ENCODE assay signal across 11 cellular contexts in the genomic region with DNA sequence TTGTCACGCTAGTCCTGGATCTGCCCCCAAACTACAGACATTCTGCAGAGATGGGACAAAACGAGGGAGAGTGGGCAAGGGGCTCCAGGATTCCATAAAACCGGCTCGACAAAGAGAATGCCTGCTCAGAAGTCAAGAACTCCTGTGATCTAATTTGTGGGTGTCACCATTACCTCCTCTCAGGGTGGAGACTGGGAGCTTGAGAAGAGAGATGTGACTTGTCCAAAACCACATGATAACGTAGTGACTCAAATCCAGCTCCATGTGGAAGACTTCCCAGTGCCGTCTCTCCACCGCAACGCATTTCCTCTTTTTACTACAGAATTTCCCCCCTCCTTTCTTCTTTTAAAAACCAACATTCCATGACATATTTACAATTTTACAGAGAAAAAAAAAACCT. TPM values are rescaled to one million over a fixed set of nuclear protein-coding genes. Genes with fewer than 3 reads are reported as not detected.
DNase-seq lines count a peak whose midpoint lies in the region; ATAC-seq and TF ChIP-seq lines count a peak whose summit lies in the region.
"Had no signal": no experiment of that assay in that cellular context is flagged by ENCODE, and none has a peak within 500 bp of the region (broad histone marks: within the 10 kb centered on the region; RNA-seq: fewer than 3 reads in every experiment).

No MANE protein-coding gene starts in this region.

- no peaks in the 10 kb centered on the region for H3K27me3 ChIP-seq in CD4-positive, alpha-beta memory T cell (ENCODE audit: insufficient read depth, low read length)
- H3K27me3 ChIP-seq in MG63 (no peaks in the 10 kb centered on the region), breast epithelium (no peaks in the 10 kb centered on the region)

- no peak for TF ChIP-seq POLR2A in breast epithelium (IDR thresholded peaks at IDR 0.05)

- peaks cover 0 to 1% (median 0%) of the 10 kb centered on the region in 8 donors for H3K9me3 Mint-ChIP-seq in CD4-positive, alpha-beta memory T cell
- H3K9me3 Mint-ChIP-seq in mesothelial cell of epicardium: no peaks in the 10 kb centered on the region

- CTCF ChIA-PET in CD4-positive, alpha-beta memory T cell (lab: Charles Lee; ENCODE audit: partially characterized antibody): interaction anchor here (2.4 kb wide), 1 partner anchor 17 kb away, joined by 9 read pairs; no protein-coding TSS in a partner anchor

- peak overlapping the region; percentile 8 for H3K27ac ChIP-seq in CD4-positive, alpha-beta memory T cell (ENCODE audit: low read depth, low read length)
- peak overlapping the region; percentile 5 to 6 for H3K27ac ChIP-seq in breast epithelium

- H3K27ac Mint-ChIP-seq in CD4-positive, alpha-beta memory T cell: peak overlapping the region; percentile 28 to 91 (median 75)
- H3K27ac Mint-ChIP-seq in mesothelial cell of epicardium: peak overlapping the region; percentile 20

- no peak for TF ChIP-seq CTCF in breast epithelium (IDR thresholded peaks at IDR 0.05)
- no peak for TF ChIP-seq CTCF in mesothelial cell of epicardium (IDR thresholded peaks at IDR 0.05; ENCODE audit: unreplicated experiment)

- H3K9me3 ChIP-seq in CD4-positive, alpha-beta memory T cell (ENCODE audit: control insufficient read depth in 1 of 2, low read length in 2 of 2): no peaks in the 10 kb centered on the region
- H3K9me3 ChIP-seq in MG63 (no peaks in the 10 kb centered on the region), breast epithelium (no peaks in the 10 kb centered on the region)
- H3K9me3 ChIP-seq: HAP-1 had no signal

- peaks cover 0 to 9% of the 10 kb centered on the region in 2 donors for H3K36me3 Mint-ChIP-seq in CD4-positive, alpha-beta memory T cell
- no peaks in the 10 kb centered on the region for H3K36me3 Mint-ChIP-seq in mesothelial cell of epicardium

- intact Hi-C loops in CD4-positive, alpha-beta memory T cell (cut with micrococcal nuclease): loop anchor here (2.0 to 5.0 kb wide), 3 partner anchors 17 to 45 kb away; a partner anchor contains a TSS
- intact Hi-C loops in breast epithelium (cut with DNase I; ENCODE audit: low total_unique reads): no loop called here

- ATAC-seq in HG02763 (IDR thresholded peaks at IDR 0.05; ENCODE audit: unreplicated experiment): no peak
- no peak for ATAC-seq in HG03439 (IDR thresholded peaks at IDR 0.05; ENCODE audit: unreplicated experiment)

- peaks cover 66% of the 10 kb centered on the region for H3K4me1 ChIP-seq in CD4-positive, alpha-beta memory T cell (ENCODE audit: insufficient read depth, low read length)
- H3K4me1 ChIP-seq in breast epithelium: no peaks in the 10 kb centered on the region

- H3K36me3 ChIP-seq in CD4-positive, alpha-beta memory T cell (ENCODE audit: insufficient read depth, low read length): no peaks in the 10 kb centered on the region
- H3K36me3 ChIP-seq in MG63 (no peaks in the 10 kb centered on the region), breast epithelium (no peaks in the 10 kb centered on the region)
- H3K36me3 ChIP-seq: HAP-1 had no signal

- peak overlapping the region; percentile 17 to 75 (median 52) for H3K4me3 Mint-ChIP-seq in CD4-positive, alpha-beta memory T cell
- H3K4me3 Mint-ChIP-seq in mesothelial cell of epicardium: no peak overlapping the region

- DNase-seq in CD4-positive, alpha-beta memory T cell: no peak
- peak; percentile 42 for DNase-seq in MG63
- DNase-seq in breast epithelium (ENCODE audit: low spot score in 2 of 2): no peak
- no peak for DNase-seq in mesothelial cell of epicardium (ENCODE audit: low spot score in 2 of 2, unreplicated experiment in 2 of 2)
- no peak for DNase-seq in NCI-H2171 treated with DMSO at 0.1 percent for 48 hours (lab: John Stamatoyannopoulos, UW)
- no peak for DNase-seq in NCI-H69 (lab: John Stamatoyannopoulos, UW)
- DNase-seq: activated gamma-delta T cell, SHP77 treated with DMSO at 0.1 percent for 48 hours had no signal

- POLR2A ChIA-PET in CD4-positive, alpha-beta memory T cell (lab: Charles Lee; ENCODE audit: partially characterized antibody): interaction anchor here (1.1 to 6.8 kb wide), 4 partner anchors 12 to 45 kb away, joined by 3 to 121 read pairs (median 25); a partner anchor contains a TSS

- no peak overlapping the region for H3K4me3 ChIP-seq in CD4-positive, alpha-beta memory T cell (ENCODE audit: low read length in 2 of 2)
- H3K4me3 ChIP-seq in MG63: no peak overlapping the region
- H3K4me3 ChIP-seq in breast epithelium: peak overlapping the region in 1 of 3 donors; percentile 8
- H3K4me3 ChIP-seq: HAP-1 had no signal

- H3K27me3 Mint-ChIP-seq in CD4-positive, alpha-beta memory T cell: no peaks in the 10 kb centered on the region
- no peaks in the 10 kb centered on the region for H3K27me3 Mint-ChIP-seq in mesothelial cell of epicardium (ENCODE audit: low read depth)

- H3K4me1 Mint-ChIP-seq in CD4-positive, alpha-beta memory T cell: peaks cover 58 to 83% (median 69%) of the 10 kb centered on the region in 4 donors
- peaks cover 38% of the 10 kb centered on the region for H3K4me1 Mint-ChIP-seq in mesothelial cell of epicardium

RNA-seq across cellular contexts. Expression of a gene that starts 44.3 kb away (rescaled TPM):
- 10 to 100 TPM; 25.9 to 28.3 TPM for total RNA-seq in CD4-positive, alpha-beta memory T cell
- polyA plus RNA-seq in CD4-positive, alpha-beta memory T cell: 1 to 10 TPM; 1.1 to 8.8 TPM
- total RNA-seq in MG63 (2014; rRNA removed; shearing (Covaris generic); ENCODE audit: low replicate concordance): 2.1 TPM in 2 replicates
- total RNA-seq in breast epithelium (1 to 10 TPM; 3.9 to 5.4 (median 4.1) TPM), mesothelial cell of epicardium (18.6 to 20.3 TPM (median 19.8 TPM) in 3 replicates)
